In the genomic region with DNA sequence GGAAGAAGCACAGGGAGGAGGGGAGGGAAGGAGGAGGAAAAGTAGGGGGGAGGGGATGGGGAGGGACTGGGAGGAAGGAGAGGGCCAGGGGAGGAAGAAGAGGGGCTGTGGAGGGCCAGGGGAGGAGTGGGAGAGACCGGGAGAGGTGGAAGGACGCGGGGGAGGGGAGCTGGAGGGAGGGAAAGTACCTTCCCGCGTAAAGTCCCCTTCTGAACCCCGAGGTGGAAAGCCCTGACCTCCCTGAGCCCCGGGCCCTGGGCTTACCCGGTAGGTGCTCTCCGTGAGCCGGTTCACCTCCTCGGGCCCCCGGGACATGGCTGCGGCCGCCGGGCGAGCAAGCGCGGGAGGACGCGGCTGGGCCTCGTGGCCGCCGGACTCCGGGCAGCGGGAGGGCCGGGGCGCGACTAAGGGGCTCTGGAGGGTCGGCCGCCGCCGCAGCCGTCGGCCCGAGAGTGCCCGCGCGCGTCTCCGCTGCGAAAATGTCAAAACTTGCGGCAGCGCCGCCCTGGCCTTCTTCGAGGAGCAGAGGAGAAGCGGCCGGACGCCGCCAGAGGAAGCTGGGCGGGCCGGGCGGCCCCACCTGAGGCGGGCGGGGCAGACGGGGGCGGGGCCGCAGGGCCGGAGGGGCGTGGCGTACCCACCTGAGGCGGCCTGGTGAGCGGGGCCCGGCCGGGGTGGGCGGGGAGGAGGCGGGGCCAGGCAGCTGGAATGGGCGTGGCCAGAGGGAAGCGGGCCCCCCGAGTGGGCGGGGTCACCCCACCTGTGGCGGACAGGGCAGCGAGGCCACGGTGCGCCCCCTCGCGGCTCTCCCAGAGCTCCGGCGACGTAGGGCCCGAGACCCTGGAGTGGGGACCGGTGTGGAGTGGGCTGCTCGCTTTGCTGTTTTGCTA, we compare ENCODE assay signal across 8 cellular contexts. TPM values are rescaled to one million over a fixed set of nuclear protein-coding genes. Genes with fewer than 3 reads are reported as not detected.
A peak's percentile ranks its signal among the peaks of the same experiment; 100 is the strongest.
DNase-seq lines count a peak whose midpoint lies in the region; ATAC-seq, FAIRE-seq and TF ChIP-seq lines count a peak whose summit lies in the region.

A gene with protein sequence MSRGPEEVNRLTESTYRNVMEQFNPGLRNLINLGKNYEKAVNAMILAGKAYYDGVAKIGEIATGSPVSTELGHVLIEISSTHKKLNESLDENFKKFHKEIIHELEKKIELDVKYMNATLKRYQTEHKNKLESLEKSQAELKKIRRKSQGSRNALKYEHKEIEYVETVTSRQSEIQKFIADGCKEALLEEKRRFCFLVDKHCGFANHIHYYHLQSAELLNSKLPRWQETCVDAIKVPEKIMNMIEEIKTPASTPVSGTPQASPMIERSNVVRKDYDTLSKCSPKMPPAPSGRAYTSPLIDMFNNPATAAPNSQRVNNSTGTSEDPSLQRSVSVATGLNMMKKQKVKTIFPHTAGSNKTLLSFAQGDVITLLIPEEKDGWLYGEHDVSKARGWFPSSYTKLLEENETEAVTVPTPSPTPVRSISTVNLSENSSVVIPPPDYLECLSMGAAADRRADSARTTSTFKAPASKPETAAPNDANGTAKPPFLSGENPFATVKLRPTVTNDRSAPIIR (minus strand): TSS at position 553 of the 890 bp plus-strand sequence. CDS start 238 bp downstream, at position 315.

- H2AFZ ChIP-seq in H1 (ENCODE audit: low read length): peak within 1 kb of the TSS; percentile 99; the same call in 1 of the 2 replicates

- peak within 1 kb of the TSS; percentile 74 for H4K91ac ChIP-seq in H1 (replicated peaks; ENCODE audit: insufficient read length, low read length)

- H3K56ac ChIP-seq in H1 (replicated peaks; ENCODE audit: insufficient read length, low read depth, low read length): no peak within 1 kb of the TSS

- no peak for TF ChIP-seq EP300 in H1 (IDR thresholded peaks at IDR 0.05; ENCODE audit: borderline replicate concordance in 1 of 2, low read depth in 2 of 2, low read length in 2 of 2)

- TF ChIP-seq CTCF in BE2C (IDR thresholded peaks at IDR 0.05; ENCODE audit: low read depth, low read length): peak; percentile 47
- TF ChIP-seq CTCF in H1 (IDR thresholded peaks at IDR 0.05; ENCODE audit: control extremely low read depth in 1 of 3, insufficient read depth in 1 of 3, low read depth in 1 of 3, low read length in 3 of 3): peak; percentile 81 to 90 (median 84)
- peak; percentile 77 for TF ChIP-seq CTCF in mucosa of descending colon (IDR thresholded peaks at IDR 0.05)

- H3K27me3 ChIP-seq in BE2C (peaks cover 32% of the 10 kb centered on the region), H1 (replicated peaks in 1 of 4; ENCODE audit: control insufficient read depth in 3 of 4, extremely low read depth in 1 of 4, insufficient read depth in 3 of 4, low read length in 3 of 4) (no peaks in the 10 kb centered on the region)

- H2BK12ac ChIP-seq in H1 (ENCODE audit: low read depth, low read length): no peak within 1 kb of the TSS

- H3K23me2 ChIP-seq in H1 (ENCODE audit: low read depth, low read length): no peaks in the 10 kb centered on the region; the same call in 1 of the 2 replicates

- no peak within 1 kb of the TSS for H2BK20ac ChIP-seq in H1 (ENCODE audit: low read length)

- H3K9me3 ChIP-seq in BE2C (no peaks in the 10 kb centered on the region), H1 (ENCODE audit: insufficient read depth in 2 of 2, low read depth in 1 of 2, low read length in 1 of 2) (no peaks in the 10 kb centered on the region; a peak in 1 of 4 replicates), mucosa of descending colon (no peaks in the 10 kb centered on the region)

- intact Hi-C loops in mucosa of descending colon (cut with DNase I, micrococcal nuclease): loop anchor here in 1 of 2 donors (10.0 kb wide), 1 partner anchor 116 kb away; the partner anchor contains the start of gene BRI3

- no peak within 1 kb of the TSS for H2BK120ac ChIP-seq in H1 (replicated peaks; ENCODE audit: low read depth, low read length)

- peaks cover 2 to 4% of the 10 kb centered on the region in 2 experiments for H4K20me1 ChIP-seq in H1 (replicated peaks in 1 of 2; ENCODE audit: control insufficient read depth in 1 of 2, insufficient read depth in 2 of 2, low read length in 2 of 2)

- ATAC-seq in GM19328 (IDR thresholded peaks at IDR 0.05; ENCODE audit: unreplicated experiment) (peak; percentile 75), HG03439 (IDR thresholded peaks at IDR 0.05; ENCODE audit: unreplicated experiment) (peak; percentile 90), mucosa of descending colon (peak; percentile 91)

- H3K18ac ChIP-seq in H1 (ENCODE audit: extremely low read depth, low read length): peak within 1 kb of the TSS; percentile 71

- H2BK5ac ChIP-seq in H1 (ENCODE audit: low read depth, low read length): peak within 1 kb of the TSS; percentile 75

- peak within 1 kb of the TSS; percentile 11 for H3K4me3 ChIP-seq in BE2C (ENCODE audit: low read depth, low read length)
- peak within 1 kb of the TSS; percentile 75 to 84 (median 79) for H3K4me3 ChIP-seq in H1 (ENCODE audit: extremely low read depth in 1 of 4, insufficient read depth in 2 of 4, low read depth in 3 of 4, low read length in 4 of 4)
- H3K4me3 ChIP-seq in mucosa of descending colon: peak within 1 kb of the TSS; percentile 56

- H3K36me3 ChIP-seq in BE2C (no peaks in the 10 kb centered on the region), H1 (ENCODE audit: control insufficient read depth in 2 of 4, insufficient read depth in 4 of 4, low read length in 3 of 4) (no peaks in the 10 kb centered on the region), mucosa of descending colon (ENCODE audit: low read depth) (no peaks in the 10 kb centered on the region)

- DNase-seq in BE2C (peak; percentile 80), NCI-H510A treated with DMSO at 0.1 percent for 48 hours (lab: John Stamatoyannopoulos, UW) (peak; percentile 72), H1 (ENCODE audit: low read depth in 1 of 2, low spot score in 2 of 2) (peak; percentile 86 to 100), mucosa of descending colon (peak; percentile 93 to 99 (median 98))
- peak; percentile 57 to 73 for DNase-seq in activated CD8-positive, alpha-beta memory T cell treated with anti-CD3 and anti-CD28 coated beads for 1 hour (ENCODE audit: extremely low read depth in 1 of 2, low read depth in 1 of 2)
- DNase-seq in stimulated activated CD8-positive, alpha-beta memory T cell treated with anti-CD3 and anti-CD28 coated beads, Interleukin-4, amount 100 ng/mL, for 48 hours: peak; percentile 93

- peak; percentile 65 to 75 for TF ChIP-seq RAD21 in H1 (IDR thresholded peaks at IDR 0.05 in 1 of 2, conservative IDR thresholded peaks at IDR 0.05 in 1 of 2; ENCODE audit: low read depth in 2 of 2, low read length in 2 of 2)

- peak within 1 kb of the TSS; percentile 89 for H3K27ac ChIP-seq in H1 (ENCODE audit: low read depth, low read length)

- CTCF ChIA-PET in H1 (lab: Charles Lee; ENCODE audit: partially characterized antibody): interaction anchor here (0.6 to 5.0 kb wide), 29 partner anchors 9 to 441 kb away, joined by 3 to 57 read pairs (median 3); no protein-coding TSS in a partner anchor

- peak within 1 kb of the TSS; percentile 78 for H3K4ac ChIP-seq in H1 (replicated peaks; ENCODE audit: insufficient read length, low read depth, low read length)

- H4K8ac ChIP-seq in H1 (ENCODE audit: extremely low read depth, insufficient read depth, low read length): peak within 1 kb of the TSS; percentile 94

- H3K79me1 ChIP-seq in H1 (ENCODE audit: low read depth, low read length): peaks cover 2% of the 10 kb centered on the region; the same call in 1 of the 2 replicates

- H3K9ac ChIP-seq in H1 (replicated peaks in 1 of 4; ENCODE audit: extremely low read depth in 1 of 4, low read depth in 3 of 4, low read length in 3 of 4): peak within 1 kb of the TSS in 3 of 4 experiments; percentile 79 to 95 (median 86); a peak in 6 of 7 replicates

- H3K23ac ChIP-seq in H1 (ENCODE audit: insufficient read length): no peak within 1 kb of the TSS

- H3K4me1 ChIP-seq in BE2C (no peaks in the 10 kb centered on the region), H1 (replicated peaks in 1 of 4; ENCODE audit: control insufficient read depth in 3 of 4, insufficient read depth in 4 of 4, low read length in 3 of 4) (peaks cover 1 to 9% (median 6%) of the 10 kb centered on the region in 4 experiments; a peak in 6 of 7 replicates), mucosa of descending colon (ENCODE audit: low read depth) (peaks cover 5% of the 10 kb centered on the region)

- 3% methylated on average over 34 of the region's 82 CpGs; no CpG with 5 or more reads in 1 of the 2 experiments for WGBS in H1 (ENCODE audit: extremely low coverage in 1 of 2, insufficient coverage in 1 of 2, insufficient read length in 1 of 2, insufficient replicate concordance in 2 of 2, low coverage in 1 of 2, low lambda C conversion rate in 2 of 2, missing lambda C conversion rate in 1 of 2), 2 experiments

- no peak within 1 kb of the TSS; the same call in 1 of the 2 replicates for H2AK5ac ChIP-seq in H1 (ENCODE audit: low read depth, low read length)

- H3K4me2 ChIP-seq in H1 (ENCODE audit: insufficient read depth in 1 of 2, low read depth in 2 of 2, low read length in 2 of 2): peak within 1 kb of the TSS; percentile 77 to 95

- no peak within 1 kb of the TSS for H3K14ac ChIP-seq in H1 (ENCODE audit: insufficient read length)

- FAIRE-seq in H1 (lab: Jason Lieb, UNC): no peak

- peak within 1 kb of the TSS; percentile 39 for H4K5ac ChIP-seq in H1 (ENCODE audit: insufficient read length, low read depth, low read length)

- POLR2A ChIA-PET in H1 (lab: Charles Lee; ENCODE audit: partially characterized antibody): interaction anchor here (0.7 to 2.8 kb wide), 20 partner anchors 10 to 477 kb away, joined by 3 to 16 read pairs (median 4); partner anchors contain the start of gene TRRAP

- peaks cover 13 to 42% of the 10 kb centered on the region in 2 experiments; a peak in 3 of 4 replicates for H3K79me2 ChIP-seq in H1 (ENCODE audit: control insufficient read depth in 1 of 2, insufficient read depth in 2 of 2, low read length in 2 of 2)

- TF ChIP-seq POLR2A in H1 (IDR thresholded peaks at IDR 0.05; ENCODE audit: control extremely low read depth in 1 of 2, low read depth in 2 of 2, low read length in 2 of 2): peak; percentile 52 to 83

- no peak within 1 kb of the TSS for H2BK15ac ChIP-seq in H1 (ENCODE audit: low read length)

TF ChIP-seq in H1, 55 proteins besides CTCF, POLR2A, EP300 and RAD21 (continues in another document):
- no peak for TF ChIP-seq SAP30 (IDR thresholded peaks at IDR 0.05; ENCODE audit: insufficient read depth, insufficient replicate concordance, low read length)
- no peak for TF ChIP-seq JUN (IDR thresholded peaks at IDR 0.05; ENCODE audit: low read depth, low read length)

RNA-seq across cellular contexts. Expression of the gene that starts here (rescaled TPM):
- 0.22 TPM for polyA plus RNA-seq in BE2C (2012; ENCODE audit: insufficient read depth, insufficient read length, low read depth)
- total RNA-seq in H1 (2021; fragmentation: NEBNext Ultra II Directional; extraction: Animal tissue kit (Norgen Biotek cat#: 25700)): 42.0 and 42.9 TPM in 2 replicates
- 19.2 and 24.7 TPM in 2 replicates for polyA plus RNA-seq in H1 (2011; rRNA removed)
- polyA plus RNA-seq in H1 (2011; cell fraction: cytosol; rRNA removed): 32.1 TPM
- 38.1 TPM for polyA plus RNA-seq in H1 (2011; cell fraction: nucleus; rRNA removed)
- polyA plus RNA-seq in H1 (2012, experiment 1 of 2): 29.5 to 32.8 TPM (median 30.9 TPM) in 4 replicates
- 15.6 TPM for polyA plus RNA-seq in H1 (2012, experiment 2 of 2)
- 22.3 TPM for polyA plus RNA-seq in H1 (2013, experiment 1 of 2)
- polyA plus RNA-seq in H1 (2013, experiment 2 of 2): 21.9 TPM
- polyA minus RNA-seq in H1 (2011; rRNA and poly(A)+ RNA removed): 26.8 and 27.1 TPM in 2 replicates
- polyA minus RNA-seq in H1 (2011; cell fraction: cytosol; rRNA and poly(A)+ RNA removed): 19.4 TPM
- polyA minus RNA-seq in H1 (2011; cell fraction: nucleus; rRNA and poly(A)+ RNA removed): 24.1 TPM
- 10 to 100 TPM; 39.9 to 78.0 (median 65.4) TPM for total RNA-seq in mucosa of descending colon

Comparison
In these comparisons a context has a peak if more than half of its experiments do, and no peak if none do; other contexts are left out.
1. Peak in every context shown above with its lines: DNase-seq, ATAC-seq, H3K4me3 ChIP-seq and H3K27ac ChIP-seq.
2. H3K4me3 ChIP-seq: peak in every context shown above with its lines; median percentile 79 in H1; 56 in mucosa of descending colon; 11 in BE2C.